Comparison of ENCODE assay signal across 12 cellular contexts in genomic region chr17:40522250-40522960, GRCh38. TPM values are rescaled to one million over a fixed set of nuclear protein-coding genes. Genes with fewer than 3 reads are reported as not detected.
DNase-seq lines count a peak whose midpoint lies in the region; ATAC-seq and TF ChIP-seq lines count a peak whose summit lies in the region.
"Had no signal": no experiment of that assay in that cellular context is flagged by ENCODE, and none has a peak within 500 bp of the region (broad histone marks: within the 10 kb centered on the region; RNA-seq: fewer than 3 reads in every experiment).

No MANE protein-coding gene starts in this region.

- dilution Hi-C loops in IMR-90 (cut with HindIII; ENCODE audit: low sequenced_read_pairs, unreplicated experiment) = no loop called here

- no peaks in the 10 kb centered on the region for H3K79me2 ChIP-seq in MM.1S (ENCODE audit: low read length)

- H3K36me3 ChIP-seq in IMR-90 (ENCODE audit: control insufficient read depth, insufficient read depth, low read length) (no peaks in the 10 kb centered on the region), body of pancreas (replicated peaks in 1 of 2; ENCODE audit: insufficient read depth in 1 of 2, low read depth in 2 of 2) (no peaks in the 10 kb centered on the region), left lung (no peaks in the 10 kb centered on the region), thymus (ENCODE audit: control insufficient read depth, insufficient read depth) (peaks cover 5% of the 10 kb centered on the region), colonic mucosa (no peaks in the 10 kb centered on the region), MM.1S (replicated peaks; ENCODE audit: insufficient read depth, low read length) (no peaks in the 10 kb centered on the region)

- H3K23ac ChIP-seq in IMR-90 (ENCODE audit: low read depth, low read length) = peak overlapping the region; percentile 70; the same call in 1 of the 2 replicates

- H4K5ac ChIP-seq in IMR-90 (ENCODE audit: low read depth, low read length) = peak overlapping the region; percentile 94

- TF ChIP-seq RAD21 in IMR-90 (IDR thresholded peaks at IDR 0.05; ENCODE audit: low read length) = no peak

- no peak overlapping the region for H3K9ac ChIP-seq in IMR-90 (ENCODE audit: low read depth, low read length)
- H3K9ac ChIP-seq in colonic mucosa (ENCODE audit: low read depth in 2 of 2, low read length in 2 of 2) = no peak overlapping the region
- H3K9ac ChIP-seq in MM.1S (ENCODE audit: low read length) = no peak overlapping the region

- POLR2A ChIA-PET in IMR-90 (lab: Charles Lee; ENCODE audit: unreplicated experiment) = interaction anchor here (0.5 kb wide), 1 partner anchor 77 kb away, joined by 3 read pairs; no protein-coding TSS in a partner anchor

- TF ChIP-seq POLR2A in IMR-90 (IDR thresholded peaks at IDR 0.05; ENCODE audit: low read depth, low read length) (no peak), body of pancreas (IDR thresholded peaks at IDR 0.05) (no peak)

- H3K4me1 ChIP-seq in IMR-90 (ENCODE audit: control insufficient read depth, insufficient read depth, low read length) = peaks cover 24% of the 10 kb centered on the region
- no peaks in the 10 kb centered on the region for H3K4me1 ChIP-seq in body of pancreas
- H3K4me1 ChIP-seq in left lung = peaks cover 0 to 15% of the 10 kb centered on the region in 2 donors
- H3K4me1 ChIP-seq in thymus (ENCODE audit: control insufficient read depth, insufficient read depth, low read length) = peaks cover 6% of the 10 kb centered on the region
- H3K4me1 ChIP-seq in colonic mucosa = peaks cover 13% of the 10 kb centered on the region
- peaks cover 1% of the 10 kb centered on the region for H3K4me1 ChIP-seq in MM.1S (ENCODE audit: low read length)
- H3K4me1 ChIP-seq: psoas muscle had no signal

- peak overlapping the region; percentile 98 for H2BK5ac ChIP-seq in IMR-90 (ENCODE audit: low read depth, low read length, poor library complexity, severe bottlenecking)

- H3K14ac ChIP-seq in IMR-90 (replicated peaks; ENCODE audit: low read depth, low read length) = peak overlapping the region; percentile 68

- intact Hi-C loops in IMR-90 (cut with micrococcal nuclease) (no loop called here), body of pancreas (cut with DNase I) (no loop called here), left lung (cut with DNase I) (no loop called here), colonic mucosa (cut with DNase I) (no loop called here)

- 20% methylated on average over 1 of the region's 7 CpGs; no CpG with 5 or more reads in 1 of the 2 experiments for WGBS in IMR-90 (ENCODE audit: extremely low coverage in 2 of 2, insufficient read length in 1 of 2), 2 experiments
- 77 to 82% methylated on average over 6 to 7 of the region's 7 CpGs for WGBS in body of pancreas, 2 donors
- WGBS in thymus = 96% methylated on average over 7 of the region's 7 CpGs

- H3K27ac ChIP-seq in IMR-90 (ENCODE audit: insufficient read depth, low read length) (peak overlapping the region; percentile 60), body of pancreas (no peak overlapping the region), left lung (no peak overlapping the region), thymus (ENCODE audit: low read depth) (peak overlapping the region; percentile 19), colonic mucosa (no peak overlapping the region), MM.1S (ENCODE audit: low read length) (no peak overlapping the region)
- H3K27ac ChIP-seq: psoas muscle had no signal

- peaks cover under 1% of the 10 kb centered on the region; the same call in 1 of the 2 replicates for H3F3A ChIP-seq in MM.1S (ENCODE audit: insufficient read depth, low read length)

- no TSS peak for BruUV-seq in IMR-90 (replicated peaks; lab: Mats Ljungman, UMichigan)

- ATAC-seq in IMR-90 (ENCODE audit: low read depth) = no peak
- ATAC-seq in body of pancreas = peak; percentile 22
- peak; percentile 23 for ATAC-seq in left lung
- ATAC-seq in GM18517 (IDR thresholded peaks at IDR 0.05; ENCODE audit: unreplicated experiment) = no peak
- ATAC-seq: CD8-positive, alpha-beta T cell had no signal

- in situ Hi-C loops in IMR-90 (cut with MboI; ENCODE audit: low sequenced_read_pairs) = no loop called here

- TF ChIP-seq CTCF in IMR-90 (conservative IDR thresholded peaks at IDR 0.05; ENCODE audit: low read depth, low read length) = no peak
- no peak for TF ChIP-seq CTCF in body of pancreas (IDR thresholded peaks at IDR 0.05)
- TF ChIP-seq CTCF in left lung (IDR thresholded peaks at IDR 0.05) = no peak
- no peak for TF ChIP-seq CTCF in colonic mucosa (IDR thresholded peaks at IDR 0.05)
- TF ChIP-seq CTCF in MM.1S (IDR thresholded peaks at IDR 0.05; ENCODE audit: low read length) = no peak

- H2BK15ac ChIP-seq in IMR-90 (ENCODE audit: low read depth, low read length) = peak overlapping the region; percentile 99

- peak overlapping the region; percentile 85 for H2BK20ac ChIP-seq in IMR-90 (ENCODE audit: low read depth, low read length)

- peak overlapping the region; percentile 100 for H4K91ac ChIP-seq in IMR-90 (ENCODE audit: insufficient read depth, low read depth, low read length)

- H2AK5ac ChIP-seq in IMR-90 (ENCODE audit: low read depth, low read length) = peak overlapping the region; percentile 100

- DNase-seq in IMR-90 (peak; percentile 67), body of pancreas (no peak), left lung (peak in 1 of 2 donors; percentile 4), colonic mucosa (no peak), MM.1S (no peak)
- DNase-seq: activated CD4-positive, alpha-beta T cell treated with anti-CD3 and anti-CD28 coated beads for 4 hours; CD8-positive, alpha-beta T cell; psoas muscle; stimulated activated CD4-positive, alpha-beta T cell treated with anti-CD3 and anti-CD28 coated beads, Interleukin-4, amount 100 ng/mL, for 24 hours; stimulated activated naive CD4-positive, alpha-beta T cell had no signal

- H3K79me1 ChIP-seq in IMR-90 (ENCODE audit: low read depth in 1 of 2, low read length in 2 of 2) = peaks cover 5 to 10% of the 10 kb centered on the region in 2 experiments; a peak in 2 of 4 replicates

- H3K9me1 ChIP-seq in IMR-90 (ENCODE audit: insufficient read depth, low read length) = peaks cover 20% of the 10 kb centered on the region

- no peak overlapping the region for H3K4me2 ChIP-seq in IMR-90 (ENCODE audit: low read depth, low read length)
- H3K4me2 ChIP-seq in MM.1S (ENCODE audit: low read depth, low read length) = no peak overlapping the region

- H2BK120ac ChIP-seq in IMR-90 (ENCODE audit: low read depth, low read length) = peak overlapping the region; percentile 95

- H4K8ac ChIP-seq in IMR-90 (ENCODE audit: low read depth in 2 of 2, low read length in 2 of 2) = peak overlapping the region; percentile 94 to 97

- H3K27me3 ChIP-seq in IMR-90 (ENCODE audit: control insufficient read depth, insufficient read depth, low read length) (no peaks in the 10 kb centered on the region), body of pancreas (no peaks in the 10 kb centered on the region), left lung (no peaks in the 10 kb centered on the region), thymus (ENCODE audit: control insufficient read depth, insufficient read depth) (no peaks in the 10 kb centered on the region), colonic mucosa (no peaks in the 10 kb centered on the region), MM.1S (replicated peaks; ENCODE audit: insufficient read depth, low read length) (peaks cover 23% of the 10 kb centered on the region; the same call in 1 of the 2 replicates)

- H2AFZ ChIP-seq in IMR-90 (replicated peaks; ENCODE audit: low read length, poor library complexity) (no peak overlapping the region), MM.1S (ENCODE audit: low read length) (no peak overlapping the region)

- peak overlapping the region; percentile 86 for H3K18ac ChIP-seq in IMR-90 (ENCODE audit: low read depth, low read length)

- CTCF ChIA-PET in IMR-90 (lab: Yijun Ruan, JAX) = no interaction called here

- H3K4me3 ChIP-seq in IMR-90 (ENCODE audit: insufficient read depth, low read depth, low read length) = no peak overlapping the region
- no peak overlapping the region for H3K4me3 ChIP-seq in body of pancreas
- no peak overlapping the region for H3K4me3 ChIP-seq in left lung
- H3K4me3 ChIP-seq in thymus (ENCODE audit: low read length) = no peak overlapping the region
- H3K4me3 ChIP-seq in colonic mucosa = no peak overlapping the region
- no peak overlapping the region for H3K4me3 ChIP-seq in MM.1S (ENCODE audit: low read length)
- H3K4me3 ChIP-seq: psoas muscle had no signal

- no peak overlapping the region for H3K56ac ChIP-seq in IMR-90 (ENCODE audit: extremely low read depth, insufficient read depth, low read length)

- peak overlapping the region; percentile 98 for H3K4ac ChIP-seq in IMR-90 (ENCODE audit: low read depth, low read length)

- peaks cover 2% of the 10 kb centered on the region; the same call in 1 of the 2 replicates for H3K9me3 ChIP-seq in IMR-90 (ENCODE audit: control insufficient read depth, insufficient read depth, low read length)
- H3K9me3 ChIP-seq in body of pancreas = no peaks in the 10 kb centered on the region
- peaks cover 0 to 7% of the 10 kb centered on the region in 2 donors for H3K9me3 ChIP-seq in left lung
- no peaks in the 10 kb centered on the region for H3K9me3 ChIP-seq in thymus (ENCODE audit: control insufficient read depth)
- no peaks in the 10 kb centered on the region for H3K9me3 ChIP-seq in colonic mucosa
- H3K9me3 ChIP-seq in MM.1S (replicated peaks; ENCODE audit: insufficient read depth, low read length) = no peaks in the 10 kb centered on the region
- H3K9me3 ChIP-seq: psoas muscle had no signal

- peak overlapping the region; percentile 22 for H2AK9ac ChIP-seq in IMR-90 (replicated peaks; ENCODE audit: low read depth, low read length, poor library complexity)

- no peaks in the 10 kb centered on the region for H4K20me1 ChIP-seq in IMR-90 (ENCODE audit: insufficient read depth, low read length)
- no peaks in the 10 kb centered on the region for H4K20me1 ChIP-seq in MM.1S (ENCODE audit: insufficient read depth, low read length)

- no peaks in the 10 kb centered on the region for H3K9me2 ChIP-seq in MM.1S (replicated peaks; ENCODE audit: insufficient read depth, low read length)

RNA-seq across cellular contexts. Expression of gene TNS4, which starts 21.0 kb away (rescaled TPM):
- total RNA-seq in IMR-90 (2012; rRNA removed) (0.28 TPM in 1 of 2 replicates, not detected in the other), body of pancreas (not detected), left lung (1 to 10 TPM in 1 of 2 donors, under 1 TPM in 1; 0.23 to 1.6 TPM), colonic mucosa (10 to 100 TPM in 1 of 2 donors, 1 to 10 TPM in 1; 8.8 to 20.4 TPM)
- polyA plus RNA-seq in IMR-90 (2012; rRNA removed) (0.07 TPM in 1 of 2 replicates, not detected in the other), thymus (24.8 TPM)
- polyA plus RNA-seq in IMR-90 (2012; cell fraction: cytosol; rRNA removed) = 0.07 and 0.08 TPM in 2 replicates
- 0.33 and 0.57 TPM in 2 replicates for polyA plus RNA-seq in IMR-90 (2012; cell fraction: nucleus; rRNA removed; ENCODE audit: low replicate concordance)

RNA-seq across cellular contexts. Expression of gene CCR7, which starts 42.9 kb away (rescaled TPM):
- total RNA-seq in IMR-90 (2012; rRNA removed) = 0.28 and 0.36 TPM in 2 replicates
- polyA plus RNA-seq in IMR-90 (2012; rRNA removed) = 0.14 and 0.22 TPM in 2 replicates
- 0.16 TPM in 1 of 2 replicates, not detected in the other for polyA plus RNA-seq in IMR-90 (2012; cell fraction: cytosol; rRNA removed)
- 0.23 and 0.39 TPM in 2 replicates for polyA plus RNA-seq in IMR-90 (2012; cell fraction: nucleus; rRNA removed; ENCODE audit: low replicate concordance)
- total RNA-seq in body of pancreas = under 1 TPM in 1 of 2 donors, not detected in 1; 0.26 TPM
- 1 to 10 TPM in 1 of 2 donors, under 1 TPM in 1; 0.35 to 1.6 TPM for total RNA-seq in left lung
- polyA plus RNA-seq in thymus = 102 TPM
- 1 to 10 TPM in 1 of 2 donors, under 1 TPM in 1; 0.72 to 1.9 TPM for total RNA-seq in colonic mucosa

Comparison
In these comparisons a context has a peak if more than half of its experiments do, and no peak if none do; other contexts are left out.
1. ATAC-seq: peak in body of pancreas (single experiment) and left lung (single experiment); none in IMR-90 (single experiment) and GM18517 (single experiment).
2. H3K27ac ChIP-seq: peak in IMR-90 (single experiment) and thymus (single experiment); none in body of pancreas (0 of 4), left lung (0 of 2), colonic mucosa (single experiment) and MM.1S (single experiment).